Comparison of ENCODE assay signal across 16 cellular contexts in the genomic region with DNA sequence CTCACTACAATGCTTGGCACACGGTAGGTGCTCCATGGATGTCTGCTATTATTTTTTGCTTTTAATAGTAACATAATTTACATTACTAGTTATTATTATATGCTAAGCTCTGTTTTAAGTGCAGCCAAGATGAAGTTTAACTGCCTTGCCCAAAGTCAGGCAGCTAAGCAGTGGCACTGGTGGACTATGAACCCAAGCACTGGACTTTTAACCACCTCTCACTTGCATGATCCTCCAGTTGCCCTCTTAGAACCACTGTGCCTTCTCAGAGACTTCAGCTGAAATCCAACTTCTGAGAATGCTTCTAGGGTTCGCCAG. TPM values are rescaled to one million over a fixed set of nuclear protein-coding genes. Genes with fewer than 3 reads are reported as not detected.
DNase-seq lines count a peak whose midpoint lies in the region; ATAC-seq and TF ChIP-seq lines count a peak whose summit lies in the region.
"Had no signal": no experiment of that assay in that cellular context is flagged by ENCODE, and none has a peak within 500 bp of the region (broad histone marks: within the 10 kb centered on the region; RNA-seq: fewer than 3 reads in every experiment).

No MANE protein-coding gene starts in this region.

- CTCF ChIA-PET in activated naive CD4-positive, alpha-beta T cell treated with anti-CD3 and anti-CD28 coated beads, Interleukin-2, amount 10 ng/mL, durations not matched to agents 7 days and 5 days (lab: Charles Lee): no interaction called here
- CTCF ChIA-PET in WTC11 (lab: Charles Lee): interaction anchor here (0.5 to 1.4 kb wide), 4 partner anchors 29 to 210 kb away, joined by 3 to 7 read pairs (median 4); no protein-coding TSS in a partner anchor

- peaks cover 28% of the 10 kb centered on the region for H3K36me3 Mint-ChIP-seq in activated naive CD4-positive, alpha-beta T cell treated with anti-CD3 and anti-CD28 coated beads, Interleukin-2, amount 10 ng/mL, durations not matched to agents 7 days and 5 days
- H3K36me3 Mint-ChIP-seq in WTC11: peaks cover 31% of the 10 kb centered on the region

- no peak for TF ChIP-seq CTCF in WTC11 (IDR thresholded peaks at IDR 0.05)
- no peak for TF ChIP-seq CTCF in tibial artery (IDR thresholded peaks at IDR 0.05)
- no peak for TF ChIP-seq CTCF in lower lobe of right lung (IDR thresholded peaks at IDR 0.05)

- peaks cover 0 to 13% (median 9%) of the 10 kb centered on the region in 3 donors for H3K36me3 ChIP-seq in tibial artery
- peaks cover 19% of the 10 kb centered on the region for H3K36me3 ChIP-seq in lower lobe of right lung
- H3K36me3 ChIP-seq: breast epithelium, vagina had no signal

- H3K27ac Mint-ChIP-seq in activated naive CD4-positive, alpha-beta T cell treated with anti-CD3 and anti-CD28 coated beads, Interleukin-2, amount 10 ng/mL, durations not matched to agents 7 days and 5 days: peak overlapping the region; percentile 100
- H3K27ac Mint-ChIP-seq in WTC11: no peak overlapping the region

- H3K9me3 ChIP-seq in tibial artery (no peaks in the 10 kb centered on the region), lower lobe of right lung (no peaks in the 10 kb centered on the region)
- H3K9me3 ChIP-seq: breast epithelium, HAP-1, left ventricle myocardium inferior, vagina had no signal

- no peaks in the 10 kb centered on the region for H3K27me3 Mint-ChIP-seq in activated naive CD4-positive, alpha-beta T cell treated with anti-CD3 and anti-CD28 coated beads, Interleukin-2, amount 10 ng/mL, durations not matched to agents 7 days and 5 days
- H3K27me3 Mint-ChIP-seq in WTC11 (ENCODE audit: low read depth): no peaks in the 10 kb centered on the region

- peaks cover 37% of the 10 kb centered on the region for H3K4me1 Mint-ChIP-seq in activated naive CD4-positive, alpha-beta T cell treated with anti-CD3 and anti-CD28 coated beads, Interleukin-2, amount 10 ng/mL, durations not matched to agents 7 days and 5 days
- H3K4me1 Mint-ChIP-seq in WTC11: peaks cover 21% of the 10 kb centered on the region

- DNase-seq in activated naive CD4-positive, alpha-beta T cell treated with anti-CD3 and anti-CD28 coated beads, Interleukin-2, amount 10 ng/mL, durations not matched to agents 7 days and 5 days: no peak
- no peak for DNase-seq in activated naive CD4-positive, alpha-beta T cell treated with Interleukin-2 at 50 U/mL for 16 hours
- DNase-seq in WTC11 (ENCODE audit: low spot score) (no peak), left colon (no peak), tibial artery (no peak), NOMO-1 treated with dmso at 0.1 percent for 144 hours (lab: John Stamatoyannopoulos, UW; ENCODE audit: unreplicated experiment) (no peak), lower lobe of right lung (no peak)
- DNase-seq in effector CD8-positive, alpha-beta T cell (lab: John Stamatoyannopoulos, UW): no peak
- DNase-seq: head of caudate nucleus; left ventricle myocardium inferior; NCI-H1105; NCI-H510A; stimulated activated CD4-positive, alpha-beta T cell treated with anti-CD3 and anti-CD28 coated beads, Interleukin-12 subunit alpha, Interleukin-12 subunit beta, amount 100 ng/mL, for 4 hours had no signal

- H3K27ac ChIP-seq in tibial artery: no peak overlapping the region
- H3K27ac ChIP-seq in lower lobe of right lung: no peak overlapping the region
- H3K27ac ChIP-seq: breast epithelium, left ventricle myocardium inferior, vagina had no signal

- peak overlapping the region; percentile 94 for H3K4me3 Mint-ChIP-seq in activated naive CD4-positive, alpha-beta T cell treated with anti-CD3 and anti-CD28 coated beads, Interleukin-2, amount 10 ng/mL, durations not matched to agents 7 days and 5 days
- peak overlapping the region; percentile 99 for H3K4me3 Mint-ChIP-seq in WTC11

- H3K9me3 Mint-ChIP-seq in activated naive CD4-positive, alpha-beta T cell treated with anti-CD3 and anti-CD28 coated beads, Interleukin-2, amount 10 ng/mL, durations not matched to agents 7 days and 5 days: no peaks in the 10 kb centered on the region
- H3K9me3 Mint-ChIP-seq in WTC11: no peaks in the 10 kb centered on the region

- peaks cover 0 to 30% (median 25%) of the 10 kb centered on the region in 4 donors for H3K4me1 ChIP-seq in tibial artery
- peaks cover 31% of the 10 kb centered on the region for H3K4me1 ChIP-seq in lower lobe of right lung

- intact Hi-C loops in left colon (cut with DNase I, micrococcal nuclease) (no loop called here), tibial artery (cut with DNase I; ENCODE audit: low total_unique reads) (no loop called here), lower lobe of right lung (cut with DNase I) (no loop called here)

- POLR2A ChIA-PET in WTC11 (lab: Charles Lee): interaction anchor here (0.6 kb wide), 1 partner anchor 152 kb away, joined by 3 read pairs; no protein-coding TSS in a partner anchor

- ATAC-seq in WTC11: no peak
- ATAC-seq in left colon: peak; percentile 26
- ATAC-seq in lower lobe of right lung: no peak

- no peaks in the 10 kb centered on the region for H3K27me3 ChIP-seq in tibial artery
- H3K27me3 ChIP-seq in lower lobe of right lung (ENCODE audit: low read depth): no peaks in the 10 kb centered on the region
- H3K27me3 ChIP-seq: breast epithelium, vagina had no signal

- H3K4me3 ChIP-seq in tibial artery (no peak overlapping the region), lower lobe of right lung (no peak overlapping the region)

TF ChIP-seq in WTC11, 78 proteins besides CTCF, POLR2A, EP300 and RAD21:
- TF ChIP-seq GRHL2 (CRISPR knock-in tag; IDR thresholded peaks at IDR 0.05; ENCODE audit: insufficient replicate concordance, severe bottlenecking) (no peak), ATF1 (CRISPR knock-in tag; IDR thresholded peaks at IDR 0.05) (no peak), CBFB (CRISPR knock-in tag; IDR thresholded peaks at IDR 0.05; ENCODE audit: low read depth) (no peak), ATF3 (CRISPR knock-in tag; conservative IDR thresholded peaks at IDR 0.05) (no peak)

RNA-seq across cellular contexts. Expression of gene ZNF207, which starts 1.5 kb away (rescaled TPM):
- 188 to 223 TPM (median 201 TPM) in 3 replicates for total RNA-seq in WTC11 (2021)
- total RNA-seq in left colon: 100 to 1,000 TPM; 135 to 143 TPM
- 146 TPM for total RNA-seq in lower lobe of right lung

RNA-seq across cellular contexts. Expression of gene C17orf75, which starts 6.5 kb away (rescaled TPM):
- total RNA-seq in WTC11 (2021) (35.5 to 49.4 TPM (median 35.5 TPM) in 3 replicates), left colon (10 to 100 TPM; 11.2 to 11.3 TPM), lower lobe of right lung (11.7 TPM)
